8 cellular contexts compared by ENCODE assay signal in genomic region chr15:89057506-89058133, GRCh38. TPM values are rescaled to one million over a fixed set of nuclear protein-coding genes. Genes with fewer than 3 reads are reported as not detected.
DNase-seq lines count a peak whose midpoint lies in the region; ATAC-seq and TF ChIP-seq lines count a peak whose summit lies in the region.

No MANE protein-coding gene starts in this region.

- no peak overlapping the region for H3K4ac ChIP-seq in trophoblast cell (ENCODE audit: low read depth, low read length)

- no peaks in the 10 kb centered on the region for H3K9me2 ChIP-seq in Karpas-422 (replicated peaks; ENCODE audit: insufficient read depth, low read length)

- H3K4me2 ChIP-seq in Karpas-422 (ENCODE audit: low read depth, low read length, poor library complexity, severe bottlenecking) (no peak overlapping the region), trophoblast cell (ENCODE audit: low read length) (no peak overlapping the region)

- no peak overlapping the region for H3K27ac ChIP-seq in Karpas-422 (ENCODE audit: low read length)
- no peak overlapping the region for H3K27ac ChIP-seq in trophoblast cell (ENCODE audit: low read depth, low read length)

- no peaks in the 10 kb centered on the region for H3K36me3 Mint-ChIP-seq in type B pancreatic cell

- H2BK5ac ChIP-seq in trophoblast cell (ENCODE audit: low read depth, low read length, poor library complexity) = no peak overlapping the region

- H4K12ac ChIP-seq in trophoblast cell (ENCODE audit: low read depth, low read length) = no peak overlapping the region

- no peaks in the 10 kb centered on the region for H3K27me3 ChIP-seq in Karpas-422 (ENCODE audit: low read length)
- H3K27me3 ChIP-seq in trophoblast cell (ENCODE audit: insufficient read depth, low read length) = no peaks in the 10 kb centered on the region

- in situ Hi-C loops in SK-MEL-5 (cut with HindIII; ENCODE audit: low pct_unique_long_range_greater_than_20kb, low sequenced_read_pairs) = no loop called here

- H3K9me3 ChIP-seq in Karpas-422 (ENCODE audit: low read length) (no peaks in the 10 kb centered on the region), trophoblast cell (ENCODE audit: insufficient read depth, low read depth, low read length) (no peaks in the 10 kb centered on the region)

- peaks cover 5% of the 10 kb centered on the region for H3K4me1 Mint-ChIP-seq in type B pancreatic cell (ENCODE audit: unreplicated experiment)

- H3K9ac ChIP-seq in Karpas-422 (ENCODE audit: low read length) = no peak overlapping the region
- H3K9ac ChIP-seq in trophoblast cell (ENCODE audit: low read length) = no peak overlapping the region

- H4K8ac ChIP-seq in trophoblast cell (ENCODE audit: low read depth, low read length) = no peak overlapping the region

- H3K4me1 ChIP-seq in Karpas-422 (ENCODE audit: low read length) = no peaks in the 10 kb centered on the region
- peaks cover 0 to under 1% of the 10 kb centered on the region in 2 experiments for H3K4me1 ChIP-seq in trophoblast cell (ENCODE audit: control insufficient read depth in 1 of 2, insufficient read depth in 2 of 2, low read length in 2 of 2)

- no peak overlapping the region for H3K27ac Mint-ChIP-seq in type B pancreatic cell

- H2AFZ ChIP-seq in Karpas-422 (ENCODE audit: low read length) = no peak overlapping the region
- H2AFZ ChIP-seq in trophoblast cell (ENCODE audit: insufficient read depth, low read length, poor library complexity) = no peak overlapping the region

- TF ChIP-seq CTCF in AG09309 (IDR thresholded peaks at IDR 0.05; ENCODE audit: control insufficient read depth, insufficient read depth, low read depth, low read length, missing control alignments) = peak; percentile 99
- TF ChIP-seq CTCF in type B pancreatic cell (conservative IDR thresholded peaks at IDR 0.05) = peak; percentile 99

- H2AK5ac ChIP-seq in trophoblast cell (ENCODE audit: low read length) = no peak overlapping the region

- no peaks in the 10 kb centered on the region for H3K27me3 Mint-ChIP-seq in type B pancreatic cell

- no peak overlapping the region for H3K23ac ChIP-seq in trophoblast cell (ENCODE audit: low read length)

- peak; percentile 70 for ATAC-seq in GM19035 (IDR thresholded peaks at IDR 0.05; ENCODE audit: unreplicated experiment)

- no peaks in the 10 kb centered on the region for H3K9me3 Mint-ChIP-seq in type B pancreatic cell

- no CpG with 5 or more reads among the region's 13 CpGs for WGBS in trophoblast cell (ENCODE audit: extremely low coverage, insufficient coverage, insufficient read length)

- H3K79me2 ChIP-seq in Karpas-422 (ENCODE audit: low read length) (no peaks in the 10 kb centered on the region), trophoblast cell (ENCODE audit: control insufficient read depth, insufficient read depth, low read length, poor library complexity) (no peaks in the 10 kb centered on the region)

- no peak overlapping the region for H4K91ac ChIP-seq in trophoblast cell (ENCODE audit: low read depth, low read length)

- H3K36me3 ChIP-seq in Karpas-422 (ENCODE audit: insufficient read depth, low read length) (no peaks in the 10 kb centered on the region), trophoblast cell (ENCODE audit: control insufficient read depth in 1 of 2, insufficient read depth in 2 of 2, low read length in 2 of 2) (no peaks in the 10 kb centered on the region)

- no peak overlapping the region for H2BK12ac ChIP-seq in trophoblast cell (ENCODE audit: low read length)

- DNase-seq in AG09309 (ENCODE audit: low read depth) = no peak
- peak; percentile 92 for DNase-seq in Karpas-422
- peak; percentile 79 for DNase-seq in SK-MEL-5 (ENCODE audit: low read depth, low spot score)
- DNase-seq in activated gamma-delta T cell treated with Interleukin-2 at 50 U/mL for 16 hours = peak; percentile 80
- peak; percentile 82 for DNase-seq in germinal center (ENCODE audit: low spot score)
- peak; percentile 16 to 64 for DNase-seq in trophoblast cell
- DNase-seq in type B pancreatic cell (ENCODE audit: extremely low spot score, unreplicated experiment) = peak; percentile 85

- no peaks in the 10 kb centered on the region for H4K20me1 ChIP-seq in Karpas-422 (ENCODE audit: insufficient read depth, low read depth, low read length)

- H3K4me3 ChIP-seq in AG09309 (ENCODE audit: control insufficient read depth, low read depth, low read length) (no peak overlapping the region), Karpas-422 (ENCODE audit: low read length) (no peak overlapping the region), trophoblast cell (ENCODE audit: low read depth, low read length) (no peak overlapping the region)

- no peak overlapping the region for H3K14ac ChIP-seq in trophoblast cell (ENCODE audit: low read length)

- no peak overlapping the region for H3K18ac ChIP-seq in trophoblast cell (ENCODE audit: low read length)

- H2BK120ac ChIP-seq in trophoblast cell (ENCODE audit: insufficient read depth, low read length, poor library complexity) = no peak overlapping the region

- H3K79me1 ChIP-seq in trophoblast cell (ENCODE audit: low read length) = no peaks in the 10 kb centered on the region

- no peak overlapping the region for H3K4me3 Mint-ChIP-seq in type B pancreatic cell

RNA-seq across cellular contexts. Expression of gene ABHD2, which starts 30.6 kb away (rescaled TPM):
- 28.3 and 43.6 TPM in 2 replicates for total RNA-seq in Karpas-422 (2014; rRNA removed; shearing (Covaris generic); ENCODE audit: low replicate concordance)
- 42.8 and 46.7 TPM in 2 replicates for total RNA-seq in SK-MEL-5 (2014; rRNA removed; shearing (Covaris generic))
- 40.4 and 65.8 TPM in 2 replicates for polyA plus RNA-seq in SK-MEL-5 (2015; cell fraction: cytosol; rRNA removed)
- 11.7 and 19.8 TPM in 2 replicates for polyA plus RNA-seq in SK-MEL-5 (2015; cell fraction: nucleus; rRNA removed)
- 12.4 and 13.4 TPM in 2 replicates for polyA plus RNA-seq in trophoblast cell (2013)
- total RNA-seq in type B pancreatic cell (ENCODE audit: low replicate concordance) = 55.4 and 63.9 TPM in 2 replicates
